ENCODE assay signal across 9 cellular contexts in genomic region chr2:110755494-110756078, GRCh38. TPM values are rescaled to one million over a fixed set of nuclear protein-coding genes. Genes with fewer than 3 reads are reported as not detected.
DNase-seq lines count a peak whose midpoint lies in the region; ATAC-seq, FAIRE-seq and TF ChIP-seq lines count a peak whose summit lies in the region.
"Had no signal": no experiment of that assay in that cellular context is flagged by ENCODE, and none has a peak within 500 bp of the region (broad histone marks: within the 10 kb centered on the region; RNA-seq: fewer than 3 reads in every experiment).

No MANE protein-coding gene starts in this region.

- H3K4me1 ChIP-seq in Panc1 (ENCODE audit: control insufficient read depth, insufficient read depth, low read length) (peaks cover 8% of the 10 kb centered on the region), transverse colon (no peaks in the 10 kb centered on the region)

- H3K4me3 ChIP-seq in Panc1 (ENCODE audit: low read depth in 2 of 2, low read length in 2 of 2): no peak overlapping the region
- no peak overlapping the region for H3K4me3 ChIP-seq in fibroblast of pulmonary artery (replicated peaks; ENCODE audit: low read depth, low read length)
- no peak overlapping the region for H3K4me3 ChIP-seq in transverse colon

- no peak for TF ChIP-seq POLR2A in transverse colon (IDR thresholded peaks at IDR 0.05)

- H3K4me1 Mint-ChIP-seq in activated CD8-positive, alpha-beta T cell treated with anti-CD3 and anti-CD28 coated beads for 36 hours (ENCODE audit: low read depth): no peaks in the 10 kb centered on the region
- no peaks in the 10 kb centered on the region for H3K4me1 Mint-ChIP-seq in activated CD8-positive, alpha-beta T cell treated with anti-CD3 and anti-CD28 coated beads, Interleukin-2, amount 10 ng/mL, durations not matched to agents 7 days and 5 days (ENCODE audit: low read depth)

- BruUV-seq in Panc1 (replicated peaks; lab: Mats Ljungman, UMichigan): no TSS peak

- H3K27me3 ChIP-seq in Panc1 (ENCODE audit: control insufficient read depth, insufficient read depth, low read length) (no peaks in the 10 kb centered on the region), transverse colon (no peaks in the 10 kb centered on the region)

- TF ChIP-seq EP300 in transverse colon (IDR thresholded peaks at IDR 0.05; ENCODE audit: low read depth): no peak

- H3K36me3 ChIP-seq in Panc1 (ENCODE audit: control insufficient read depth, insufficient read depth, low read length) (no peaks in the 10 kb centered on the region), transverse colon (no peaks in the 10 kb centered on the region)

- H3K9me3 Mint-ChIP-seq in activated CD8-positive, alpha-beta T cell treated with anti-CD3 and anti-CD28 coated beads for 36 hours: peaks cover 6% of the 10 kb centered on the region
- H3K9me3 Mint-ChIP-seq in activated CD8-positive, alpha-beta T cell treated with anti-CD3 and anti-CD28 coated beads, Interleukin-2, amount 10 ng/mL, durations not matched to agents 7 days and 5 days (ENCODE audit: insufficient read depth): no peaks in the 10 kb centered on the region

- peak overlapping the region; percentile 35; the same call in 1 of the 2 replicates for H3K27ac ChIP-seq in Panc1 (ENCODE audit: low read length)
- H3K27ac ChIP-seq in transverse colon: no peak overlapping the region

- H3K4me3 Mint-ChIP-seq in activated CD8-positive, alpha-beta T cell treated with anti-CD3 and anti-CD28 coated beads for 36 hours: no peak overlapping the region
- no peak overlapping the region for H3K4me3 Mint-ChIP-seq in activated CD8-positive, alpha-beta T cell treated with anti-CD3 and anti-CD28 coated beads, Interleukin-2, amount 10 ng/mL, durations not matched to agents 7 days and 5 days

- H3K9me3 ChIP-seq in Panc1 (ENCODE audit: control insufficient read depth, insufficient read depth, low read depth, low read length) (peaks cover 7% of the 10 kb centered on the region; the same call in 1 of the 2 replicates), transverse colon (peaks cover 0 to 5% of the 10 kb centered on the region in 2 donors)

- peaks cover 26% of the 10 kb centered on the region for H3K27me3 Mint-ChIP-seq in activated CD8-positive, alpha-beta T cell treated with anti-CD3 and anti-CD28 coated beads for 36 hours
- peaks cover 37% of the 10 kb centered on the region for H3K27me3 Mint-ChIP-seq in activated CD8-positive, alpha-beta T cell treated with anti-CD3 and anti-CD28 coated beads, Interleukin-2, amount 10 ng/mL, durations not matched to agents 7 days and 5 days (ENCODE audit: low read depth)

- ATAC-seq in activated CD8-positive, alpha-beta T cell treated with anti-CD3 and anti-CD28 coated beads for 36 hours: no peak
- ATAC-seq in activated CD8-positive, alpha-beta T cell treated with anti-CD3 and anti-CD28 coated beads, Interleukin-2, amount 10 ng/mL, durations not matched to agents 7 days and 5 days: no peak
- ATAC-seq in Panc1: no peak
- ATAC-seq in HG02798 (IDR thresholded peaks at IDR 0.05; ENCODE audit: poor library complexity, unreplicated experiment): no peak

- peak; percentile 72 for TF ChIP-seq CTCF in activated CD8-positive, alpha-beta T cell treated with anti-CD3 and anti-CD28 coated beads for 36 hours (IDR thresholded peaks at IDR 0.05)
- TF ChIP-seq CTCF in Panc1 (IDR thresholded peaks at IDR 0.05): peak; percentile 70; the same call in 1 of the 2 replicates
- TF ChIP-seq CTCF in fibroblast of pulmonary artery (IDR thresholded peaks at IDR 0.05; ENCODE audit: low read length, missing control alignments): peak; percentile 48
- peak; percentile 56 to 72 (median 66) for TF ChIP-seq CTCF in transverse colon (IDR thresholded peaks at IDR 0.05)

- DNase-seq in activated CD8-positive, alpha-beta T cell treated with anti-CD3 and anti-CD28 coated beads for 36 hours: no peak
- no peak for DNase-seq in activated CD8-positive, alpha-beta T cell treated with anti-CD3 and anti-CD28 coated beads, Interleukin-2, amount 10 ng/mL, durations not matched to agents 7 days and 5 days
- DNase-seq in Panc1 (ENCODE audit: low read depth, low spot score) (no peak), fibroblast of pulmonary artery (ENCODE audit: low read depth) (peak; percentile 36), transverse colon (no peak), GM19238 (ENCODE audit: insufficient read length, low spot score) (no peak), urothelium cell line (ENCODE audit: low spot score) (no peak)

- H3K36me3 Mint-ChIP-seq in activated CD8-positive, alpha-beta T cell treated with anti-CD3 and anti-CD28 coated beads for 36 hours (ENCODE audit: low read depth): no peaks in the 10 kb centered on the region
- no peaks in the 10 kb centered on the region for H3K36me3 Mint-ChIP-seq in activated CD8-positive, alpha-beta T cell treated with anti-CD3 and anti-CD28 coated beads, Interleukin-2, amount 10 ng/mL, durations not matched to agents 7 days and 5 days (ENCODE audit: low read depth)

- CTCF ChIA-PET in activated CD8-positive, alpha-beta T cell treated with anti-CD3 and anti-CD28 coated beads for 36 hours (lab: Charles Lee): interaction anchor here (0.7 to 3.0 kb wide), 24 partner anchors 9 to 105 kb away, joined by 3 to 25 read pairs (median 4); partner anchors contain the start of genes ACOXL and BUB1
- CTCF ChIA-PET in activated CD8-positive, alpha-beta T cell treated with anti-CD3 and anti-CD28 coated beads, Interleukin-2, amount 10 ng/mL, durations not matched to agents 7 days and 5 days (lab: Charles Lee): interaction anchor here (0.7 to 3.3 kb wide), 12 partner anchors 11 to 147 kb away, joined by 3 to 34 read pairs (median 4); partner anchors contain the start of genes ACOXL and BUB1
- CTCF ChIA-PET in Panc1 (lab: Charles Lee): no interaction called here

- in situ Hi-C loops in Panc1 (cut with HindIII; ENCODE audit: low pct_unique_long_range_greater_than_20kb, low sequenced_read_pairs): no loop called here
- in situ Hi-C loops in transverse colon (cut with MboI; ENCODE audit: low pct_ligation_motif_present in 1 of 4, low pct_unique_long_range_greater_than_20kb in 1 of 4, low sequenced_read_pairs in 3 of 4): no loop called here

- FAIRE-seq in urothelium cell line (lab: Jason Lieb, UNC): no peak

- 15 to 31% methylated on average over 4 of the region's 4 CpGs for WGBS in transverse colon (ENCODE audit: low coverage in 1 of 2), 2 donors

- POLR2A ChIA-PET in activated CD8-positive, alpha-beta T cell treated with anti-CD3 and anti-CD28 coated beads for 36 hours (lab: Charles Lee): no interaction called here
- POLR2A ChIA-PET in activated CD8-positive, alpha-beta T cell treated with anti-CD3 and anti-CD28 coated beads, Interleukin-2, amount 10 ng/mL, durations not matched to agents 7 days and 5 days (lab: Charles Lee): interaction anchor here (0.7 to 1.2 kb wide), 2 partner anchors 28 to 75 kb away, joined by 3 to 4 read pairs; no protein-coding TSS in a partner anchor
- POLR2A ChIA-PET in Panc1 (lab: Charles Lee): interaction anchor here (0.7 kb wide), 1 partner anchor 78 kb away, joined by 4 read pairs; the partner anchor contains the start of gene BUB1

- H3K27ac Mint-ChIP-seq in activated CD8-positive, alpha-beta T cell treated with anti-CD3 and anti-CD28 coated beads for 36 hours: no peak overlapping the region
- H3K27ac Mint-ChIP-seq in activated CD8-positive, alpha-beta T cell treated with anti-CD3 and anti-CD28 coated beads, Interleukin-2, amount 10 ng/mL, durations not matched to agents 7 days and 5 days: no peak overlapping the region

- intact Hi-C loops in activated CD8-positive, alpha-beta T cell treated with anti-CD3 and anti-CD28 coated beads for 36 hours (cut with micrococcal nuclease): no loop called here
- intact Hi-C loops in Panc1 (cut with micrococcal nuclease; ENCODE audit: unreplicated experiment) (no loop called here), transverse colon (cut with DNase I; ENCODE audit: low total_unique reads) (no loop called here)

RNA-seq across cellular contexts. Expression of gene ACOXL, which starts 23.2 kb away (rescaled TPM):
- under 1 TPM; 0.14 to 0.56 TPM for total RNA-seq in activated CD8-positive, alpha-beta T cell treated with anti-CD3 and anti-CD28 coated beads for 36 hours
- not detected for total RNA-seq in activated CD8-positive, alpha-beta T cell treated with anti-CD3 and anti-CD28 coated beads, Interleukin-2, amount 10 ng/mL, durations not matched to agents 7 days and 5 days
- total RNA-seq in Panc1 (2021; ENCODE audit: unreplicated experiment) (4.9 TPM), transverse colon (1 to 10 TPM in 2 of 4 donors, under 1 TPM in 1, not detected in 1; 0.55 to 5.2 (median 1.1) TPM)
- polyA plus RNA-seq in Panc1 (2012; ENCODE audit: insufficient read length): 6.7 TPM
- total RNA-seq: NCI-H460 had no signal
